Comparison of ENCODE assay signal across 1 cellular context in the genomic region with DNA sequence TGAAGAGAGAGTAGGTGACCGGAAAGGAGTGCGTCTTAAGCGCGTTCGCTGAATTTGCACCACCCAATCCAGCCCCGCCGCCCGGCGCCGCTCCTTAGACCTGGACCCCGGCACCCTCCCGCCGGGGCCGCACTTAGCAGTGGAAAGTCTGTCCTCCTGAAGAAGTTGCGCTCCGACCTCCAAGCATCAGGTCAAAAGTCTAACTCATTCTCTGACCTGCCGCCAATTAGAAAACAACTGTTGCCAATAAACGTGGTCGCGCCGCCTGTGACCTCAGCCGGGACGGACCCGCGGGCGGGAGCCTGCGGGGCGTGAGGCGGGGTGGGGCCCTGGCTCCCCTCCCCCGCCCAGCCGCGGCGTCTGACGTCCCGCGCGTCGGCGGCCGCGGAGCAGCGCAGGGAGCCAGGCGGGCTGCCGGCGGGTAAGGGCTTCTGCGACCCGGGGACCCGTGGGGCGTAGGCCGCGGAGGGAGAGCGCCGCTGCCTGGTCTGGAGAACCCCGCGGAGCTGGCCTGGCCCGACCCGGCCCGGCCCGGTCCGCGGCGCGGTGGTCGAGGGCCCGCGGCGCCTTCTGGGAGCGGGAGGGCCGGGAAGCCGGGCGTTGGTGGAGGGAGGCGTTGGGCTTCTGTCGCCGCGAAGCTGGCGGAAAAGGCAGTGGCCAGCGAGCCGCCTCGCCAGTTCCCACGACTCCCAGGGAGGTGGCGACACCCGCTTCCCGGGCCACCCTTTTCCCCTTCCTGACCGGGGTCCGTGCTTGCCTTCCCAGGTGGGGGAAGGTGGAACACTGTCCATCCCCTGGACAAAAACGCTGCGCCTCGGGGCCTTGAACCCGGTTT.
A peak's percentile ranks its signal among the peaks of the same experiment; 100 is the strongest.
TF ChIP-seq lines count a peak whose summit lies in the region.

A gene with protein sequence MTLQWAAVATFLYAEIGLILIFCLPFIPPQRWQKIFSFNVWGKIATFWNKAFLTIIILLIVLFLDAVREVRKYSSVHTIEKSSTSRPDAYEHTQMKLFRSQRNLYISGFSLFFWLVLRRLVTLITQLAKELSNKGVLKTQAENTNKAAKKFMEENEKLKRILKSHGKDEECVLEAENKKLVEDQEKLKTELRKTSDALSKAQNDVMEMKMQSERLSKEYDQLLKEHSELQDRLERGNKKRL (plus strand): TSS at position 366 of the 835 bp plus-strand sequence. CDS start 527 bp downstream, outside the sequence.

TF ChIP-seq in HepG2, 621 proteins besides CTCF, POLR2A, EP300 and RAD21 (continued from another document and continues in another):
- TF ChIP-seq ZNF619 (CRISPR knock-in tag; IDR thresholded peaks at IDR 0.05) (peak; percentile 42; the same call in 1 of the 2 replicates), ZMYM4 (CRISPR knock-in tag; IDR thresholded peaks at IDR 0.05) (peak; percentile 78), RARA (CRISPR knock-in tag; IDR thresholded peaks at IDR 0.05) (no peak), TCF12 (IDR thresholded peaks at IDR 0.05) (no peak), TCF12 (CRISPR knock-in tag; IDR thresholded peaks at IDR 0.05) (0 out of 2 replicates have a peak, but pooled peaks have one; percentile 61), CBX1 (IDR thresholded peaks at IDR 0.05; ENCODE audit: low read depth) (no peak), POGZ (CRISPR knock-in tag; IDR thresholded peaks at IDR 0.05) (peak; percentile 41; the same call in 1 of the 2 replicates), SALL2 (CRISPR knock-in tag; IDR thresholded peaks at IDR 0.05) (no peak), CHD4 (IDR thresholded peaks at IDR 0.05; ENCODE audit: borderline replicate concordance, low read length) (no peak), ZFP1 (CRISPR knock-in tag; IDR thresholded peaks at IDR 0.05) (no peak), AHR (CRISPR knock-in tag; IDR thresholded peaks at IDR 0.05) (peak; percentile 53; the same call in 1 of the 2 replicates), SOX6 (IDR thresholded peaks at IDR 0.05) (no peak), SOX6 (CRISPR knock-in tag; IDR thresholded peaks at IDR 0.05) (no peak), ZSCAN30 (CRISPR knock-in tag; IDR thresholded peaks at IDR 0.05) (no peak), ZNF138 (CRISPR knock-in tag; IDR thresholded peaks at IDR 0.05; ENCODE audit: low read depth) (peak; percentile 67; the same call in 1 of the 2 replicates), HDAC1 (CRISPR knock-in tag; IDR thresholded peaks at IDR 0.05) (0 out of 2 replicates have a peak, but pooled peaks have one; percentile 49), PPARG (CRISPR knock-in tag; conservative IDR thresholded peaks at IDR 0.05) (no peak), KDM1A (CRISPR knock-in tag; IDR thresholded peaks at IDR 0.05) (no peak), PAWR (CRISPR knock-in tag; IDR thresholded peaks at IDR 0.05; ENCODE audit: borderline replicate concordance) (no peak), ZNF263 (CRISPR knock-in tag; IDR thresholded peaks at IDR 0.05) (0 out of 2 replicates have a peak, but pooled peaks have one; percentile 13), GABPA (IDR thresholded peaks at IDR 0.05; ENCODE audit: low read depth, low read length) (no peak), GABPA (CRISPR knock-in tag; IDR thresholded peaks at IDR 0.05; ENCODE audit: low read depth) (0 out of 2 replicates have a peak, but pooled peaks have one; percentile 19), SPEN (CRISPR knock-in tag; IDR thresholded peaks at IDR 0.05; ENCODE audit: low read depth) (peak; percentile 32; the same call in 1 of the 2 replicates), ZNF232 (CRISPR knock-in tag; IDR thresholded peaks at IDR 0.05; ENCODE audit: borderline replicate concordance) (no peak), BRD4 (CRISPR knock-in tag; IDR thresholded peaks at IDR 0.05) (no peak), ZNF709 (CRISPR knock-in tag; IDR thresholded peaks at IDR 0.05) (no peak), NFKB2 (CRISPR knock-in tag; IDR thresholded peaks at IDR 0.05; ENCODE audit: borderline replicate concordance) (no peak), ZNF180 (CRISPR knock-in tag; IDR thresholded peaks at IDR 0.05; ENCODE audit: borderline replicate concordance, low read depth) (no peak), RELA (CRISPR knock-in tag; IDR thresholded peaks at IDR 0.05) (no peak), MTF2 (CRISPR knock-in tag; IDR thresholded peaks at IDR 0.05; ENCODE audit: borderline replicate concordance) (no peak), ZNF720 (CRISPR knock-in tag; IDR thresholded peaks at IDR 0.05) (no peak), FOXO1 (CRISPR knock-in tag; IDR thresholded peaks at IDR 0.05) (0 out of 2 replicates have a peak, but pooled peaks have one; percentile 8)
- TF ChIP-seq, protein P1, sequence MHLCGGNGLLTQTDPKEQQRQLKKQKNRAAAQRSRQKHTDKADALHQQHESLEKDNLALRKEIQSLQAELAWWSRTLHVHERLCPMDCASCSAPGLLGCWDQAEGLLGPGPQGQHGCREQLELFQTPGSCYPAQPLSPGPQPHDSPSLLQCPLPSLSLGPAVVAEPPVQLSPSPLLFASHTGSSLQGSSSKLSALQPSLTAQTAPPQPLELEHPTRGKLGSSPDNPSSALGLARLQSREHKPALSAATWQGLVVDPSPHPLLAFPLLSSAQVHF (CRISPR knock-in tag; IDR thresholded peaks at IDR 0.05), result no peak
- TF ChIP-seq, protein P2, sequence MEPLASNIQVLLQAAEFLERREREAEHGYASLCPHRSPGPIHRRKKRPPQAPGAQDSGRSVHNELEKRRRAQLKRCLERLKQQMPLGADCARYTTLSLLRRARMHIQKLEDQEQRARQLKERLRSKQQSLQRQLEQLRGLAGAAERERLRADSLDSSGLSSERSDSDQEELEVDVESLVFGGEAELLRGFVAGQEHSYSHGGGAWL (CRISPR knock-in tag; IDR thresholded peaks at IDR 0.05), result no peak; the same call in 1 of the 2 replicates
- TF ChIP-seq, protein P3, sequence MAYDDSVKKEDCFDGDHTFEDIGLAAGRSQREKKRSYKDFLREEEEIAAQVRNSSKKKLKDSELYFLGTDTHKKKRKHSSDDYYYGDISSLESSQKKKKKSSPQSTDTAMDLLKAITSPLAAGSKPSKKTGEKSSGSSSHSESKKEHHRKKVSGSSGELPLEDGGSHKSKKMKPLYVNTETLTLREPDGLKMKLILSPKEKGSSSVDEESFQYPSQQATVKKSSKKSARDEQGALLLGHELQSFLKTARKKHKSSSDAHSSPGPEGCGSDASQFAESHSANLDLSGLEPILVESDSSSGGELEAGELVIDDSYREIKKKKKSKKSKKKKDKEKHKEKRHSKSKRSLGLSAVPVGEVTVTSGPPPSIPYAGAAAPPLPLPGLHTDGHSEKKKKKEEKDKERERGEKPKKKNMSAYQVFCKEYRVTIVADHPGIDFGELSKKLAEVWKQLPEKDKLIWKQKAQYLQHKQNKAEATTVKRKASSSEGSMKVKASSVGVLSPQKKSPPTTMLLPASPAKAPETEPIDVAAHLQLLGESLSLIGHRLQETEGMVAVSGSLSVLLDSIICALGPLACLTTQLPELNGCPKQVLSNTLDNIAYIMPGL (CRISPR knock-in tag; IDR thresholded peaks at IDR 0.05; ENCODE audit: borderline replicate concordance in 1 of 2, low read depth in 1 of 2), result peak; percentile 74 to 79
- TF ChIP-seq, protein P4, sequence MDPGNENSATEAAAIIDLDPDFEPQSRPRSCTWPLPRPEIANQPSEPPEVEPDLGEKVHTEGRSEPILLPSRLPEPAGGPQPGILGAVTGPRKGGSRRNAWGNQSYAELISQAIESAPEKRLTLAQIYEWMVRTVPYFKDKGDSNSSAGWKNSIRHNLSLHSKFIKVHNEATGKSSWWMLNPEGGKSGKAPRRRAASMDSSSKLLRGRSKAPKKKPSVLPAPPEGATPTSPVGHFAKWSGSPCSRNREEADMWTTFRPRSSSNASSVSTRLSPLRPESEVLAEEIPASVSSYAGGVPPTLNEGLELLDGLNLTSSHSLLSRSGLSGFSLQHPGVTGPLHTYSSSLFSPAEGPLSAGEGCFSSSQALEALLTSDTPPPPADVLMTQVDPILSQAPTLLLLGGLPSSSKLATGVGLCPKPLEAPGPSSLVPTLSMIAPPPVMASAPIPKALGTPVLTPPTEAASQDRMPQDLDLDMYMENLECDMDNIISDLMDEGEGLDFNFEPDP (CRISPR knock-in tag; conservative IDR thresholded peaks at IDR 0.05), result 0 out of 2 replicates have a peak, but pooled peaks have one; percentile 3
- TF ChIP-seq, protein P5, sequence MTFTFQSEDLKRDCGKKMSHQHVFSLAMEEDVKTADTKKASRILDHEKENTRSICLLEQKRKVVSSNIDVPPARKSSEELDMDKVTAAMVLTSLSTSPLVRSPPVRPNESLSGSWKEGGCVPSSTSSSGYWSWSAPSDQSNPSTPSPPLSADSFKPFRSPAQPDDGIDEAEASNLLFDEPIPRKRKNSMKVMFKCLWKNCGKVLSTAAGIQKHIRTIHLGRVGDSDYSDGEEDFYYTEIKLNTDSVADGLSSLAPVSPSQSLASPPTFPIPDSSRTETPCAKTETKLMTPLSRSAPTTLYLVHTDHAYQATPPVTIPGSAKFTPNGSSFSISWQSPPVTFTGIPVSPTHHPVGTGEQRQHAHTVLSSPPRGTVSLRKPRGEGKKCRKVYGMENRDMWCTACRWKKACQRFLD (CRISPR knock-in tag; IDR thresholded peaks at IDR 0.05; ENCODE audit: borderline replicate concordance), result no peak
- TF ChIP-seq, protein P6, sequence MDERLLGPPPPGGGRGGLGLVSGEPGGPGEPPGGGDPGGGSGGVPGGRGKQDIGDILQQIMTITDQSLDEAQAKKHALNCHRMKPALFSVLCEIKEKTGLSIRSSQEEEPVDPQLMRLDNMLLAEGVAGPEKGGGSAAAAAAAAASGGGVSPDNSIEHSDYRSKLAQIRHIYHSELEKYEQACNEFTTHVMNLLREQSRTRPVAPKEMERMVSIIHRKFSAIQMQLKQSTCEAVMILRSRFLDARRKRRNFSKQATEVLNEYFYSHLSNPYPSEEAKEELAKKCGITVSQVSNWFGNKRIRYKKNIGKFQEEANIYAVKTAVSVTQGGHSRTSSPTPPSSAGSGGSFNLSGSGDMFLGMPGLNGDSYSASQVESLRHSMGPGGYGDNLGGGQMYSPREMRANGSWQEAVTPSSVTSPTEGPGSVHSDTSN (CRISPR knock-in tag; IDR thresholded peaks at IDR 0.05), result no peak
- TF ChIP-seq, protein P7, sequence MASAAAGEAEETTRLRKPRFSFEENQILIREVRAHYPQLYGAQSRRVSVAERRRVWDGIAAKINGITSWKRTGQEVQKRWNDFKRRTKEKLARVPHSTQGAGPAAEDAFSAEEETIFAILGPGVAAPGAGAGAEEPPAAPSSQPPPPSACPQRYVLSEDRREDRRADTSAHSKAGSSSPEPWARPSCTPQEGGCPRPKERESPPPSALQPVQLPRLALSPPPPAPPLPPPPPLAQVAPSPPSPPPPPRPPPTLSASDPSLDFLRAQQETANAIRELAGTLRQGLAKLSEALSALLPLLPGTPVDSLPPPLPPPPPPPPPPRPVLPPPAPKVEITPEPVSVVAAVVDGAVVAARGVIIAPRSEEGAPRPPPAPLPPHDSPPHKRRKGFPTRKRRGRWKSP (CRISPR knock-in tag; IDR thresholded peaks at IDR 0.05), result no peak
- TF ChIP-seq, protein P8, sequence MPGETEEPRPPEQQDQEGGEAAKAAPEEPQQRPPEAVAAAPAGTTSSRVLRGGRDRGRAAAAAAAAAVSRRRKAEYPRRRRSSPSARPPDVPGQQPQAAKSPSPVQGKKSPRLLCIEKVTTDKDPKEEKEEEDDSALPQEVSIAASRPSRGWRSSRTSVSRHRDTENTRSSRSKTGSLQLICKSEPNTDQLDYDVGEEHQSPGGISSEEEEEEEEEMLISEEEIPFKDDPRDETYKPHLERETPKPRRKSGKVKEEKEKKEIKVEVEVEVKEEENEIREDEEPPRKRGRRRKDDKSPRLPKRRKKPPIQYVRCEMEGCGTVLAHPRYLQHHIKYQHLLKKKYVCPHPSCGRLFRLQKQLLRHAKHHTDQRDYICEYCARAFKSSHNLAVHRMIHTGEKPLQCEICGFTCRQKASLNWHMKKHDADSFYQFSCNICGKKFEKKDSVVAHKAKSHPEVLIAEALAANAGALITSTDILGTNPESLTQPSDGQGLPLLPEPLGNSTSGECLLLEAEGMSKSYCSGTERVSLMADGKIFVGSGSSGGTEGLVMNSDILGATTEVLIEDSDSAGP (CRISPR knock-in tag; IDR thresholded peaks at IDR 0.05; ENCODE audit: borderline replicate concordance), result peak; percentile 50
- TF ChIP-seq, protein P9, sequence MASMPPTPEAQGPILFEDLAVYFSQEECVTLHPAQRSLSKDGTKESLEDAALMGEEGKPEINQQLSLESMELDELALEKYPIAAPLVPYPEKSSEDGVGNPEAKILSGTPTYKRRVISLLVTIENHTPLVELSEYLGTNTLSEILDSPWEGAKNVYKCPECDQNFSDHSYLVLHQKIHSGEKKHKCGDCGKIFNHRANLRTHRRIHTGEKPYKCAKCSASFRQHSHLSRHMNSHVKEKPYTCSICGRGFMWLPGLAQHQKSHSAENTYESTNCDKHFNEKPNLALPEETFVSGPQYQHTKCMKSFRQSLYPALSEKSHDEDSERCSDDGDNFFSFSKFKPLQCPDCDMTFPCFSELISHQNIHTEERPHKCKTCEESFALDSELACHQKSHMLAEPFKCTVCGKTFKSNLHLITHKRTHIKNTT (CRISPR knock-in tag; IDR thresholded peaks at IDR 0.05), result no peak
- TF ChIP-seq, protein P10, sequence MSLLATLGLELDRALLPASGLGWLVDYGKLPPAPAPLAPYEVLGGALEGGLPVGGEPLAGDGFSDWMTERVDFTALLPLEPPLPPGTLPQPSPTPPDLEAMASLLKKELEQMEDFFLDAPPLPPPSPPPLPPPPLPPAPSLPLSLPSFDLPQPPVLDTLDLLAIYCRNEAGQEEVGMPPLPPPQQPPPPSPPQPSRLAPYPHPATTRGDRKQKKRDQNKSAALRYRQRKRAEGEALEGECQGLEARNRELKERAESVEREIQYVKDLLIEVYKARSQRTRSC (CRISPR knock-in tag; IDR thresholded peaks at IDR 0.05; ENCODE audit: low read depth), result no peak
- TF ChIP-seq, protein P11, sequence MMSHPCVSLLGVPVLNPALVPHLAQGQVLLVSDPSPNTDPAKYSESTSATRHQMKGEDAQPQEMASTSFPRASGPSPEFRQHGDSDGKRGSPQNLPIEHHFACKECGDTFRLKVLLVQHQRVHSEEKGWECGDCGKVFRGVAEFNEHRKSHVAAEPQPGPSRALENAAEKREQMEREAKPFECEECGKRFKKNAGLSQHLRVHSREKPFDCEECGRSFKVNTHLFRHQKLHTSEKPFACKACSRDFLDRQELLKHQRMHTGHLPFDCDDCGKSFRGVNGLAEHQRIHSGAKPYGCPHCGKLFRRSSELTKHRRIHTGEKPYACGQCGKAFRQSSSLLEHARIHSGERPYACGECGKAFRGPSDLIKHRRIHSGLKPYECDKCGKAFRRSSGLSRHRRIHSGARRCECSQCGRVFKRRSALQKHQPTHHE (CRISPR knock-in tag; IDR thresholded peaks at IDR 0.05; ENCODE audit: borderline replicate concordance), result peak; percentile 60; the same call in 1 of the 2 replicates
